ENCODE assay signal across 9 cellular contexts in genomic region chr19:11848200-11848593, GRCh38. TPM values are rescaled to one million over a fixed set of nuclear protein-coding genes. Genes with fewer than 3 reads are reported as not detected.
DNase-seq lines count a peak whose midpoint lies in the region; ATAC-seq, FAIRE-seq and TF ChIP-seq lines count a peak whose summit lies in the region.
"Had no signal": no experiment of that assay in that cellular context is flagged by ENCODE, and none has a peak within 500 bp of the region (broad histone marks: within the 10 kb centered on the region; RNA-seq: fewer than 3 reads in every experiment).

No MANE protein-coding gene starts in this region.

- peak overlapping the region; percentile 83; the same call in 1 of the 2 replicates for H2AFZ ChIP-seq in SK-N-SH (ENCODE audit: low read depth)

- H3K79me2 ChIP-seq in SK-N-SH (ENCODE audit: insufficient read depth): peaks cover 4% of the 10 kb centered on the region; the same call in 1 of the 2 replicates

- H3K27me3 ChIP-seq in SK-N-SH (ENCODE audit: insufficient read depth): no peaks in the 10 kb centered on the region

- POLR2A ChIA-PET in SK-N-SH (lab: Yijun Ruan, JAX): no interaction called here

- no peak for TF ChIP-seq EP300 in SK-N-SH (IDR thresholded peaks at IDR 0.05; ENCODE audit: borderline replicate concordance in 1 of 2, low read depth in 1 of 2, low read length in 1 of 2)

- H3K4me1 ChIP-seq in SK-N-SH (ENCODE audit: control insufficient read depth in 1 of 2, insufficient read depth in 2 of 2, low read depth in 1 of 2, low read length in 1 of 2): peaks cover 0 to 5% of the 10 kb centered on the region in 2 experiments; a peak in 1 of 4 replicates

- FAIRE-seq in GM12891 (lab: Jason Lieb, UNC): no peak

- TF ChIP-seq CTCF in SK-N-SH (IDR thresholded peaks at IDR 0.05): no peak
- TF ChIP-seq CTCF in glutamatergic neuron (IDR thresholded peaks at IDR 0.05; ENCODE audit: partially characterized antibody, unreplicated experiment): no peak

- H3K9me3 ChIP-seq in SK-N-SH: no peaks in the 10 kb centered on the region

- H3K27ac Mint-ChIP-seq in T-helper 1 cell treated with Interleukin-12 subunit alpha and Interleukin-12 subunit beta and Interleukin-4 antibody, amounts not matched to agents 30 μg/mL and 1 μg/mL, for 36 hours: peak overlapping the region; percentile 73
- H3K27ac Mint-ChIP-seq in glutamatergic neuron (ENCODE audit: unreplicated experiment): peak overlapping the region; percentile 83
- H3K27ac Mint-ChIP-seq in stimulated activated naive CD8-positive, alpha-beta T cell treated with anti-CD3 and anti-CD28 coated beads, Interleukin-15, amount 100 ng/mL, for 72 hours: no peak overlapping the region

- no peak for TF ChIP-seq POLR2A in GM12891 (IDR thresholded peaks at IDR 0.05; ENCODE audit: low read depth, low read length)

- peaks cover 0 to 6% of the 10 kb centered on the region in 2 experiments for H3K36me3 ChIP-seq in SK-N-SH (replicated peaks in 1 of 2; ENCODE audit: control insufficient read depth in 1 of 2, insufficient read depth in 2 of 2, low read length in 1 of 2)

- no peaks in the 10 kb centered on the region for H3F3A ChIP-seq in SK-N-SH (replicated peaks; ENCODE audit: insufficient read depth)

- H3K4me3 Mint-ChIP-seq in T-helper 1 cell treated with Interleukin-12 subunit alpha and Interleukin-12 subunit beta and Interleukin-4 antibody, amounts not matched to agents 30 μg/mL and 1 μg/mL, for 36 hours: peak overlapping the region; percentile 81
- H3K4me3 Mint-ChIP-seq in glutamatergic neuron (ENCODE audit: unreplicated experiment): peak overlapping the region; percentile 89
- peak overlapping the region; percentile 89 to 90 for H3K4me3 Mint-ChIP-seq in stimulated activated naive CD8-positive, alpha-beta T cell treated with anti-CD3 and anti-CD28 coated beads, Interleukin-15, amount 100 ng/mL, for 72 hours

- CTCF ChIA-PET in SK-N-SH (lab: Yijun Ruan, JAX): interaction anchor here (0.8 to 1.4 kb wide), 3 partner anchors 11 to 76 kb away, joined by 3 to 6 read pairs (median 3); partner anchors contain the start of gene ZNF491

- peaks cover 12% of the 10 kb centered on the region for H3K4me1 Mint-ChIP-seq in T-helper 1 cell treated with Interleukin-12 subunit alpha and Interleukin-12 subunit beta and Interleukin-4 antibody, amounts not matched to agents 30 μg/mL and 1 μg/mL, for 36 hours (ENCODE audit: low read depth)
- peaks cover 3% of the 10 kb centered on the region for H3K4me1 Mint-ChIP-seq in glutamatergic neuron (ENCODE audit: low read depth, unreplicated experiment)
- peaks cover 40% of the 10 kb centered on the region for H3K4me1 Mint-ChIP-seq in stimulated activated naive CD8-positive, alpha-beta T cell treated with anti-CD3 and anti-CD28 coated beads, Interleukin-15, amount 100 ng/mL, for 72 hours

- ATAC-seq in SK-N-SH treated with all-trans-retinoic acid at 6 μM for 48 hours: no peak; the same call in 2 of the 3 replicates
- ATAC-seq in stimulated activated naive CD8-positive, alpha-beta T cell treated with anti-CD3 and anti-CD28 coated beads, Interleukin-15, amount 100 ng/mL, for 72 hours: no peak
- ATAC-seq in HG02642 (IDR thresholded peaks at IDR 0.05; ENCODE audit: poor library complexity, unreplicated experiment): no peak

- H3K9me2 ChIP-seq in SK-N-SH: no peaks in the 10 kb centered on the region

- 44% methylated on average over 11 of the region's 11 CpGs for WGBS in SK-N-SH (ENCODE audit: low lambda C conversion rate)

- DNase-seq in SK-N-SH (peak; percentile 7), glutamatergic neuron (no peak), DMS153 (lab: John Stamatoyannopoulos, UW) (no peak), GM12891 (ENCODE audit: insufficient read length, low spot score) (no peak)
- no peak for DNase-seq in stimulated activated naive CD8-positive, alpha-beta T cell treated with anti-CD3 and anti-CD28 coated beads, Interleukin-15, amount 100 ng/mL, for 72 hours

- H3K27me3 Mint-ChIP-seq in T-helper 1 cell treated with Interleukin-12 subunit alpha and Interleukin-12 subunit beta and Interleukin-4 antibody, amounts not matched to agents 30 μg/mL and 1 μg/mL, for 36 hours (ENCODE audit: low read depth): no peaks in the 10 kb centered on the region
- peaks cover 6% of the 10 kb centered on the region for H3K27me3 Mint-ChIP-seq in glutamatergic neuron (ENCODE audit: unreplicated experiment)
- H3K27me3 Mint-ChIP-seq in stimulated activated naive CD8-positive, alpha-beta T cell treated with anti-CD3 and anti-CD28 coated beads, Interleukin-15, amount 100 ng/mL, for 72 hours: no peaks in the 10 kb centered on the region

- peaks cover 24% of the 10 kb centered on the region for H3K36me3 Mint-ChIP-seq in T-helper 1 cell treated with Interleukin-12 subunit alpha and Interleukin-12 subunit beta and Interleukin-4 antibody, amounts not matched to agents 30 μg/mL and 1 μg/mL, for 36 hours (ENCODE audit: low read depth)
- H3K36me3 Mint-ChIP-seq in glutamatergic neuron (ENCODE audit: unreplicated experiment): peaks cover 17% of the 10 kb centered on the region

- no peak overlapping the region for H3K9ac ChIP-seq in SK-N-SH

- H4K20me1 ChIP-seq in SK-N-SH (ENCODE audit: insufficient read depth): no peaks in the 10 kb centered on the region

- no peak overlapping the region for H3K27ac ChIP-seq in SK-N-SH (ENCODE audit: low read depth in 2 of 2, low read length in 1 of 2)
- H3K27ac ChIP-seq: 22Rv1 had no signal

- H3K4me3 ChIP-seq in SK-N-SH (ENCODE audit: low read depth in 2 of 2, low read length in 1 of 2): peak overlapping the region; percentile 57 to 82

- TF ChIP-seq RAD21 in SK-N-SH (IDR thresholded peaks at IDR 0.05; ENCODE audit: low read length): no peak

- H3K4me2 ChIP-seq in SK-N-SH: peak overlapping the region; percentile 78

- peaks cover 57% of the 10 kb centered on the region for H3K9me3 Mint-ChIP-seq in T-helper 1 cell treated with Interleukin-12 subunit alpha and Interleukin-12 subunit beta and Interleukin-4 antibody, amounts not matched to agents 30 μg/mL and 1 μg/mL, for 36 hours
- peaks cover 3% of the 10 kb centered on the region for H3K9me3 Mint-ChIP-seq in glutamatergic neuron (ENCODE audit: unreplicated experiment)
- H3K9me3 Mint-ChIP-seq in stimulated activated naive CD8-positive, alpha-beta T cell treated with anti-CD3 and anti-CD28 coated beads, Interleukin-15, amount 100 ng/mL, for 72 hours: peaks cover 5 to 24% of the 10 kb centered on the region in 2 donors

TF ChIP-seq in SK-N-SH, 30 proteins besides CTCF, POLR2A, EP300 and RAD21 (continues in another document):
- TF ChIP-seq USF1 (IDR thresholded peaks at IDR 0.05; ENCODE audit: borderline replicate concordance, low read depth) (no peak), GABPA (IDR thresholded peaks at IDR 0.05; ENCODE audit: low read depth) (no peak; the same call in 1 of the 2 replicates), GATA2 (CRISPR knock-in tag; IDR thresholded peaks at IDR 0.05) (no peak), RFX5 (IDR thresholded peaks at IDR 0.05; ENCODE audit: low read length) (no peak)

TF ChIP-seq in SK-N-SH treated with all-trans-retinoic acid at 6 μM for 48 hours, 23 proteins besides CTCF, POLR2A, EP300 and RAD21 (continues in another document):
- no peak for TF ChIP-seq ZFP3 (CRISPR knock-in tag; IDR thresholded peaks at IDR 0.05)
- no peak for TF ChIP-seq ZC3H10 (CRISPR knock-in tag; IDR thresholded peaks at IDR 0.05)
- TF ChIP-seq ISL1 (CRISPR knock-in tag; IDR thresholded peaks at IDR 0.05): no peak

TF ChIP-seq in GM12891, 5 proteins besides CTCF, POLR2A, EP300 and RAD21:
- TF ChIP-seq SPI1 (IDR thresholded peaks at IDR 0.05; ENCODE audit: low read depth, low read length) (no peak), POU2F2 (IDR thresholded peaks at IDR 0.05; ENCODE audit: low read depth, low read length) (no peak), POLR2AphosphoS5 (IDR thresholded peaks at IDR 0.05; ENCODE audit: low read depth, low read length) (no peak), PAX5 (IDR thresholded peaks at IDR 0.05; ENCODE audit: insufficient read depth, low read length, severe bottlenecking) (no peak), TAF1 (IDR thresholded peaks at IDR 0.05; ENCODE audit: low read depth, low read length) (no peak)

RNA-seq across cellular contexts. Expression of gene ZNF439, which starts 0.3 kb away (rescaled TPM):
- 1.7 and 2.1 TPM in 2 replicates for polyA plus RNA-seq in SK-N-SH (2012; rRNA removed)
- 1.6 and 1.7 TPM in 2 replicates for polyA plus RNA-seq in SK-N-SH (2012; cell fraction: cytosol; rRNA removed)
- polyA plus RNA-seq in SK-N-SH (2012; cell fraction: nucleus; rRNA removed): 5.2 and 7.9 TPM in 2 replicates
- 21.1 TPM for total RNA-seq in glutamatergic neuron (ENCODE audit: unreplicated experiment)
- polyA plus RNA-seq in GM12891 (2012; ENCODE audit: low read depth, missing spikeins): 2.2 TPM

RNA-seq across cellular contexts. Expression of gene ZNF440, which starts 34.1 kb away (rescaled TPM):
- polyA plus RNA-seq in SK-N-SH (2012; rRNA removed): 2.0 and 2.5 TPM in 2 replicates
- 1.4 and 1.7 TPM in 2 replicates for polyA plus RNA-seq in SK-N-SH (2012; cell fraction: cytosol; rRNA removed)
- 5.6 and 9.7 TPM in 2 replicates for polyA plus RNA-seq in SK-N-SH (2012; cell fraction: nucleus; rRNA removed)
- 20.3 TPM for total RNA-seq in glutamatergic neuron (ENCODE audit: unreplicated experiment)
- 3.4 TPM for polyA plus RNA-seq in GM12891 (2012; ENCODE audit: low read depth, missing spikeins)

RNA-seq across cellular contexts. Expression of gene ZNF69, which starts 39.4 kb away (rescaled TPM):
- polyA plus RNA-seq in SK-N-SH (2012; rRNA removed): 0.58 and 0.65 TPM in 2 replicates
- 0.72 and 0.77 TPM in 2 replicates for polyA plus RNA-seq in SK-N-SH (2012; cell fraction: cytosol; rRNA removed)
- polyA plus RNA-seq in SK-N-SH (2012; cell fraction: nucleus; rRNA removed): 1.3 and 1.6 TPM in 2 replicates
- 29.6 TPM for total RNA-seq in glutamatergic neuron (ENCODE audit: unreplicated experiment)
- polyA plus RNA-seq in GM12891 (2012; ENCODE audit: low read depth, missing spikeins): 0.35 TPM

RNA-seq across cellular contexts. Expression of gene ZNF491, which starts 49.9 kb away (rescaled TPM):
- 0.77 and 1.6 TPM in 2 replicates for polyA plus RNA-seq in SK-N-SH (2012; rRNA removed)
- polyA plus RNA-seq in SK-N-SH (2012; cell fraction: cytosol; rRNA removed): 0.82 and 1.0 TPM in 2 replicates
- 1.4 and 4.0 TPM in 2 replicates for polyA plus RNA-seq in SK-N-SH (2012; cell fraction: nucleus; rRNA removed)
- 26.0 TPM for total RNA-seq in glutamatergic neuron (ENCODE audit: unreplicated experiment)
- polyA plus RNA-seq in GM12891 (2012; ENCODE audit: low read depth, missing spikeins): 0.27 TPM

Comparison
In these comparisons a context has a peak if more than half of its experiments do, and no peak if none do; other contexts are left out.
1. H3K27ac Mint-ChIP-seq: peak in T-helper 1 cell treated with Interleukin-12 subunit alpha and Interleukin-12 subunit beta and Interleukin-4 antibody, amounts not matched to agents 30 μg/mL and 1 μg/mL, for 36 hours (single experiment) and glutamatergic neuron (single experiment); none in stimulated activated naive CD8-positive, alpha-beta T cell treated with anti-CD3 and anti-CD28 coated beads, Interleukin-15, amount 100 ng/mL, for 72 hours (0 of 2).
2. Peak in every context shown above with its lines, with median percentiles within 50 percentile points of each other: H3K4me3 Mint-ChIP-seq.